ENCODE assay signal across 15 cellular contexts in genomic region chr2:230131366-230131765, GRCh38.
A peak's percentile ranks its signal among the peaks of the same experiment; 100 is the strongest.
DNase-seq lines count a peak whose midpoint lies in the region; ATAC-seq and TF ChIP-seq lines count a peak whose summit lies in the region.
"Had no signal": no experiment of that assay in that cellular context is flagged by ENCODE, and none has a peak within 500 bp of the region (broad histone marks: within the 10 kb centered on the region; RNA-seq: fewer than 3 reads in every experiment).

No MANE protein-coding gene starts in this region.

- no peak for ATAC-seq in T-cell (replicated peaks in 1 of 4)
- ATAC-seq in HG03280 (IDR thresholded peaks at IDR 0.05; ENCODE audit: unreplicated experiment) = no peak
- ATAC-seq: activated T-cell treated with anti-CD3 and anti-CD28 coated beads, Interleukin-2, amount 50 U/mL, for 72 hours had no signal

- no peak overlapping the region for H3K4me2 ChIP-seq in hepatocyte

- H3K79me2 ChIP-seq in ACC112 (ENCODE audit: control insufficient read depth, insufficient read depth, low read length, unreplicated experiment) (no peaks in the 10 kb centered on the region), hepatocyte (no peaks in the 10 kb centered on the region)

- H3K4me1 ChIP-seq in ACC112 (ENCODE audit: control insufficient read depth, insufficient read depth, low read length, unreplicated experiment) (peaks cover 24% of the 10 kb centered on the region), hepatocyte (ENCODE audit: insufficient read depth) (no peaks in the 10 kb centered on the region), rectal smooth muscle tissue (ENCODE audit: control insufficient read depth, insufficient read depth, low read length) (no peaks in the 10 kb centered on the region)

- no peak overlapping the region for H3K9ac ChIP-seq in rectal smooth muscle tissue (ENCODE audit: low read length)

- no peaks in the 10 kb centered on the region for H3K9me2 ChIP-seq in hepatocyte (replicated peaks; ENCODE audit: insufficient read depth)

- H3K4me3 Mint-ChIP-seq in T-cell = no peak overlapping the region
- H3K4me3 Mint-ChIP-seq: activated CD4-positive, alpha-beta memory T cell treated with anti-CD3 and anti-CD28 coated beads for 36 hours; activated naive CD8-positive, alpha-beta T cell treated with anti-CD3 and anti-CD28 coated beads for 36 hours; activated T-cell treated with anti-CD3 and anti-CD28 coated beads, Interleukin-2, amount 50 U/mL, for 72 hours had no signal

- H3K4me3 ChIP-seq in ACC112 (ENCODE audit: low read depth, low read length) = no peak overlapping the region
- no peak overlapping the region for H3K4me3 ChIP-seq in hepatocyte
- H3K4me3 ChIP-seq in rectal smooth muscle tissue (ENCODE audit: low read length) = no peak overlapping the region
- no peak overlapping the region for H3K4me3 ChIP-seq in lower leg skin (ENCODE audit: low read depth, poor library complexity, severe bottlenecking)

- H3K36me3 ChIP-seq in ACC112 (ENCODE audit: insufficient read depth, low read length) (no peaks in the 10 kb centered on the region), hepatocyte (replicated peaks; ENCODE audit: insufficient read depth, low read depth) (no peaks in the 10 kb centered on the region), rectal smooth muscle tissue (ENCODE audit: control insufficient read depth, insufficient read depth, low read length) (no peaks in the 10 kb centered on the region)

- POLR2A ChIA-PET in T-cell (lab: Charles Lee) = no interaction called here

- peaks cover 0 to 5% of the 10 kb centered on the region in 2 donors for H3K27me3 Mint-ChIP-seq in T-cell
- H3K27me3 Mint-ChIP-seq: activated CD4-positive, alpha-beta memory T cell treated with anti-CD3 and anti-CD28 coated beads for 36 hours; activated naive CD8-positive, alpha-beta T cell treated with anti-CD3 and anti-CD28 coated beads for 36 hours had no signal

- no peaks in the 10 kb centered on the region for H3K36me3 Mint-ChIP-seq in T-cell
- H3K36me3 Mint-ChIP-seq: activated CD4-positive, alpha-beta memory T cell treated with anti-CD3 and anti-CD28 coated beads for 36 hours; activated naive CD8-positive, alpha-beta T cell treated with anti-CD3 and anti-CD28 coated beads for 36 hours had no signal

- no peaks in the 10 kb centered on the region for H3K4me1 Mint-ChIP-seq in T-cell

- CTCF ChIA-PET in T-cell (lab: Charles Lee) = no interaction called here

- DNase-seq in hepatocyte (ENCODE audit: low spot score) (no peak), T-cell (no peak), lower leg skin (ENCODE audit: low spot score in 2 of 2) (no peak)
- DNase-seq in activated CD4-positive, alpha-beta T cell treated with anti-CD3 and anti-CD28 coated beads for 48 hours = no peak
- DNase-seq: activated CD4-positive, alpha-beta memory T cell treated with anti-CD3 and anti-CD28 coated beads for 36 hours; activated naive CD8-positive, alpha-beta T cell treated with anti-CD3 and anti-CD28 coated beads for 36 hours; activated T-cell treated with anti-CD3 and anti-CD28 coated beads, Interleukin-2, amount 50 U/mL, for 72 hours; central memory CD4-positive, alpha-beta T cell; DND-41; NCI-H2107; NCI-H526 treated with DMSO at 0.1 percent for 48 hours had no signal

- intact Hi-C loops in lower leg skin (cut with DNase I; ENCODE audit: low total_unique reads) = no loop called here

- H3K9me3 ChIP-seq in hepatocyte (ENCODE audit: low read depth) = no peaks in the 10 kb centered on the region

- H3K27ac Mint-ChIP-seq in T-cell = no peak overlapping the region
- H3K27ac Mint-ChIP-seq: activated CD4-positive, alpha-beta memory T cell treated with anti-CD3 and anti-CD28 coated beads for 36 hours; activated naive CD8-positive, alpha-beta T cell treated with anti-CD3 and anti-CD28 coated beads for 36 hours; activated T-cell treated with anti-CD3 and anti-CD28 coated beads, Interleukin-2, amount 50 U/mL, for 72 hours had no signal

- H2AFZ ChIP-seq in ACC112 (ENCODE audit: low read length, unreplicated experiment) = no peak overlapping the region
- no peak overlapping the region for H2AFZ ChIP-seq in hepatocyte

- H3K27me3 ChIP-seq in ACC112 (ENCODE audit: insufficient read depth, low read length) (no peaks in the 10 kb centered on the region), hepatocyte (no peaks in the 10 kb centered on the region), rectal smooth muscle tissue (ENCODE audit: control insufficient read depth, insufficient read depth, low read length) (no peaks in the 10 kb centered on the region)

- no peak for TF ChIP-seq POLR2A in lower leg skin (IDR thresholded peaks at IDR 0.05)

- no peak for TF ChIP-seq CTCF in hepatocyte (IDR thresholded peaks at IDR 0.05; ENCODE audit: poor library complexity)
- no peak for TF ChIP-seq CTCF in lower leg skin (IDR thresholded peaks at IDR 0.05)

- no peaks in the 10 kb centered on the region for H3K9me3 Mint-ChIP-seq in T-cell
- H3K9me3 Mint-ChIP-seq: activated CD4-positive, alpha-beta memory T cell treated with anti-CD3 and anti-CD28 coated beads for 36 hours; activated naive CD8-positive, alpha-beta T cell treated with anti-CD3 and anti-CD28 coated beads for 36 hours; activated T-cell treated with anti-CD3 and anti-CD28 coated beads, Interleukin-2, amount 50 U/mL, for 72 hours had no signal

- 51% methylated on average over 4 of the region's 4 CpGs for WGBS in hepatocyte (ENCODE audit: low lambda C conversion rate, missing lambda C conversion rate)
- WGBS in lower leg skin, 2 donors = 50 to 88% methylated on average over 4 of the region's 4 CpGs

- H3K27ac ChIP-seq in ACC112 (ENCODE audit: low read depth, low read length) = peak overlapping the region; percentile 29; the same call in 1 of the 2 replicates
- H3K27ac ChIP-seq in cingulate gyrus (ENCODE audit: low read depth, low read length) = peak overlapping the region; percentile 6
- H3K27ac ChIP-seq in hepatocyte = peak overlapping the region; percentile 12
- peak overlapping the region; percentile 6 for H3K27ac ChIP-seq in rectal smooth muscle tissue (ENCODE audit: low read depth, low read length)

- no peaks in the 10 kb centered on the region for H4K20me1 ChIP-seq in hepatocyte (ENCODE audit: insufficient read depth, poor library complexity, severe bottlenecking)
